ENCODE assay signal across 17 cellular contexts in genomic region chr21:42425603-42425985, GRCh38. TPM values are rescaled to one million over a fixed set of nuclear protein-coding genes. Genes with fewer than 3 reads are reported as not detected.
A peak's percentile ranks its signal among the peaks of the same experiment; 100 is the strongest.
DNase-seq lines count a peak whose midpoint lies in the region; ATAC-seq and TF ChIP-seq lines count a peak whose summit lies in the region.
"Had no signal": no experiment of that assay in that cellular context is flagged by ENCODE, and none has a peak within 500 bp of the region (broad histone marks: within the 10 kb centered on the region; RNA-seq: fewer than 3 reads in every experiment).

No MANE protein-coding gene starts in this region.

- H3K4me3 ChIP-seq in SK-N-MC, result peak overlapping the region; percentile 38
- H3K4me3 ChIP-seq: cardiac muscle cell, heart right ventricle, smooth muscle cell, uterus had no signal

- ATAC-seq in activated CD8-positive, alpha-beta memory T cell treated with anti-CD3 and anti-CD28 coated beads, Interleukin-2, amount 10 ng/mL, durations not matched to agents 7 days and 5 days, result peak; percentile 30
- peak; percentile 9 for ATAC-seq in naive thymus-derived CD8-positive, alpha-beta T cell
- ATAC-seq in HG03280 (IDR thresholded peaks at IDR 0.05; ENCODE audit: unreplicated experiment), result no peak
- ATAC-seq: heart right ventricle had no signal

- H3K4me3 Mint-ChIP-seq in activated CD8-positive, alpha-beta memory T cell treated with anti-CD3 and anti-CD28 coated beads, Interleukin-2, amount 10 ng/mL, durations not matched to agents 7 days and 5 days, result peak overlapping the region; percentile 52
- H3K4me3 Mint-ChIP-seq in naive thymus-derived CD8-positive, alpha-beta T cell, result peak overlapping the region; percentile 60 to 91 (median 80)

- H3K36me3 Mint-ChIP-seq in activated CD8-positive, alpha-beta memory T cell treated with anti-CD3 and anti-CD28 coated beads, Interleukin-2, amount 10 ng/mL, durations not matched to agents 7 days and 5 days, result peaks cover 84% of the 10 kb centered on the region
- peaks cover 15 to 82% (median 40%) of the 10 kb centered on the region in 3 donors for H3K36me3 Mint-ChIP-seq in naive thymus-derived CD8-positive, alpha-beta T cell

- DNase-seq in activated CD8-positive, alpha-beta memory T cell treated with anti-CD3 and anti-CD28 coated beads, Interleukin-2, amount 10 ng/mL, durations not matched to agents 7 days and 5 days, result peak; percentile 61
- no peak for DNase-seq in activated CD8-positive, alpha-beta memory T cell treated with anti-CD3 and anti-CD28 coated beads, Interleukin-2, amount 50 U/mL, for 4 hours
- peak; percentile 56 for DNase-seq in GM20000 (ENCODE audit: low spot score)
- DNase-seq in SK-N-MC (ENCODE audit: low read depth, low spot score), result no peak
- DNase-seq in naive thymus-derived CD8-positive, alpha-beta T cell, result peak in 1 of 10 donors; percentile 11
- no peak for DNase-seq in GM19240 (ENCODE audit: insufficient read length, low spot score)
- no peak for DNase-seq in iPS-NIHi11 (ENCODE audit: low spot score)
- DNase-seq: heart right ventricle, NCI-H1105 treated with DMSO at 0.1 percent for 48 hours, occipital lobe, RPMI8226, uterus had no signal

- no peak overlapping the region for H3K27ac ChIP-seq in SK-N-MC
- H3K27ac ChIP-seq: cardiac muscle cell, uterus had no signal

- no peak for TF ChIP-seq CTCF in GM20000 (IDR thresholded peaks at IDR 0.05; ENCODE audit: extremely low read depth, missing control alignments)

- H3K36me3 ChIP-seq in SK-N-MC (ENCODE audit: insufficient read depth, low read length), result no peaks in the 10 kb centered on the region
- H3K36me3 ChIP-seq: cardiac muscle cell, heart right ventricle, uterus had no signal

- H3K27me3 Mint-ChIP-seq in activated CD8-positive, alpha-beta memory T cell treated with anti-CD3 and anti-CD28 coated beads, Interleukin-2, amount 10 ng/mL, durations not matched to agents 7 days and 5 days, result no peaks in the 10 kb centered on the region
- H3K27me3 Mint-ChIP-seq in naive thymus-derived CD8-positive, alpha-beta T cell, result no peaks in the 10 kb centered on the region

- H3K9me3 Mint-ChIP-seq in activated CD8-positive, alpha-beta memory T cell treated with anti-CD3 and anti-CD28 coated beads, Interleukin-2, amount 10 ng/mL, durations not matched to agents 7 days and 5 days (ENCODE audit: low read depth), result no peaks in the 10 kb centered on the region
- no peaks in the 10 kb centered on the region for H3K9me3 Mint-ChIP-seq in naive thymus-derived CD8-positive, alpha-beta T cell

- peak overlapping the region; percentile 93 for H3K27ac Mint-ChIP-seq in activated CD8-positive, alpha-beta memory T cell treated with anti-CD3 and anti-CD28 coated beads, Interleukin-2, amount 10 ng/mL, durations not matched to agents 7 days and 5 days
- H3K27ac Mint-ChIP-seq in naive thymus-derived CD8-positive, alpha-beta T cell, result peak overlapping the region; percentile 83 to 98 (median 90)

- POLR2A ChIA-PET in naive thymus-derived CD8-positive, alpha-beta T cell (lab: Charles Lee), result interaction anchor here (0.7 to 22.4 kb wide), 10 partner anchors 10 to 44 kb away, joined by 3 to 273 read pairs (median 7); partner anchors contain the start of gene UBASH3A

- CTCF ChIA-PET in activated CD8-positive, alpha-beta memory T cell treated with anti-CD3 and anti-CD28 coated beads, Interleukin-2, amount 10 ng/mL, durations not matched to agents 7 days and 5 days (lab: Charles Lee), result interaction anchor here (0.8 to 8.0 kb wide), 9 partner anchors 10 to 87 kb away, joined by 3 to 41 read pairs (median 4); partner anchors contain the start of gene UBASH3A

- no peaks in the 10 kb centered on the region for H3K9me3 ChIP-seq in SK-N-MC (ENCODE audit: low read depth, low read length)

- H3K9ac ChIP-seq in SK-N-MC (ENCODE audit: insufficient read length), result no peak overlapping the region

- H3K4me1 Mint-ChIP-seq in activated CD8-positive, alpha-beta memory T cell treated with anti-CD3 and anti-CD28 coated beads, Interleukin-2, amount 10 ng/mL, durations not matched to agents 7 days and 5 days, result peaks cover 68% of the 10 kb centered on the region
- H3K4me1 Mint-ChIP-seq in naive thymus-derived CD8-positive, alpha-beta T cell, result peaks cover 48 to 85% (median 75%) of the 10 kb centered on the region in 4 donors

RNA-seq across cellular contexts. Expression of gene UBASH3A, which starts 21.9 kb away (rescaled TPM):
- total RNA-seq in activated CD8-positive, alpha-beta memory T cell treated with anti-CD3 and anti-CD28 coated beads, Interleukin-2, amount 10 ng/mL, durations not matched to agents 7 days and 5 days, result 10 to 100 TPM; 75.3 to 89.5 TPM
- total RNA-seq in naive thymus-derived CD8-positive, alpha-beta T cell, result 10 to 100 TPM; 91.6 to 99.6 TPM
- 10 to 100 TPM; 32.8 to 75.3 (median 53.9) TPM for polyA plus RNA-seq in naive thymus-derived CD8-positive, alpha-beta T cell
- total RNA-seq: A673, cardiac muscle cell, occipital lobe, smooth muscle cell had no signal
- polyA plus RNA-seq: cardiac muscle cell, smooth muscle cell had no signal

RNA-seq across cellular contexts. Expression of gene TMPRSS3, which starts 29.7 kb away (rescaled TPM):
- total RNA-seq in activated CD8-positive, alpha-beta memory T cell treated with anti-CD3 and anti-CD28 coated beads, Interleukin-2, amount 10 ng/mL, durations not matched to agents 7 days and 5 days, result 10 to 100 TPM; 22.3 to 27.4 TPM
- 1 to 10 TPM; 2.2 to 2.9 TPM for total RNA-seq in naive thymus-derived CD8-positive, alpha-beta T cell
- polyA plus RNA-seq in naive thymus-derived CD8-positive, alpha-beta T cell, result 1 to 10 TPM in 1 of 3 donors, under 1 TPM in 1, not detected in 1; 0.89 to 1.4 TPM
- total RNA-seq: A673, cardiac muscle cell, occipital lobe, smooth muscle cell had no signal
- polyA plus RNA-seq: cardiac muscle cell, smooth muscle cell had no signal

RNA-seq across cellular contexts. Expression of gene TFF1, which starts 59.3 kb away (rescaled TPM):
- not detected for total RNA-seq in activated CD8-positive, alpha-beta memory T cell treated with anti-CD3 and anti-CD28 coated beads, Interleukin-2, amount 10 ng/mL, durations not matched to agents 7 days and 5 days
- total RNA-seq in naive thymus-derived CD8-positive, alpha-beta T cell, result not detected
- not detected for polyA plus RNA-seq in naive thymus-derived CD8-positive, alpha-beta T cell
- total RNA-seq: A673, cardiac muscle cell, heart right ventricle, lower leg skin, occipital lobe, uterus had no signal
- polyA plus RNA-seq: cardiac muscle cell, heart right ventricle had no signal

Comparison
In these comparisons a context has a peak if more than half of its experiments do, and no peak if none do; other contexts are left out.
1. DNase-seq: peak in activated CD8-positive, alpha-beta memory T cell treated with anti-CD3 and anti-CD28 coated beads, Interleukin-2, amount 10 ng/mL, durations not matched to agents 7 days and 5 days (single experiment) and GM20000 (single experiment); none in activated CD8-positive, alpha-beta memory T cell treated with anti-CD3 and anti-CD28 coated beads, Interleukin-2, amount 50 U/mL, for 4 hours (single experiment), SK-N-MC (single experiment), GM19240 (single experiment) and iPS-NIHi11 (single experiment).
2. RNA of gene TMPRSS3, which starts 29.7 kb away (total RNA-seq): 22.3 to 27.4 TPM in activated CD8-positive, alpha-beta memory T cell treated with anti-CD3 and anti-CD28 coated beads, Interleukin-2, amount 10 ng/mL, durations not matched to agents 7 days and 5 days; 2.2 to 2.9 TPM in naive thymus-derived CD8-positive, alpha-beta T cell; every median in the first group is over 4 times any median in the second.